9 cellular contexts compared by ENCODE assay signal in genomic region chr1:57276916-57277315, GRCh38.
"Had no signal": no experiment of that assay in that cellular context is flagged by ENCODE, and none has a peak within 500 bp of the region (broad histone marks: within the 10 kb centered on the region; RNA-seq: fewer than 3 reads in every experiment).

No MANE protein-coding gene starts in this region.

- H3K9ac ChIP-seq: GM23248 had no signal

- H3K9me3 ChIP-seq: HAP-1 had no signal

- H3K36me3 ChIP-seq: HAP-1 had no signal

- H3K4me1 ChIP-seq: HAP-1 had no signal

- ATAC-seq: HCT116, K562 had no signal

- H3K27ac ChIP-seq: GM23248 had no signal

- H2AFZ ChIP-seq: GM23248 had no signal

- FAIRE-seq: K562 had no signal

- H3K27ac Mint-ChIP-seq: HFFc6 had no signal

- H3K4me3 Mint-ChIP-seq: HFFc6 had no signal

- DNase-seq: GM23248, GOT3, H7, HFFc6, IMR-90, KG1 had no signal

- H3K4me3 ChIP-seq: GM23248, HAP-1, K562 had no signal
